ENCODE assay signal across 9 cellular contexts in genomic region chr2:10790228-10790973, GRCh38. TPM values are rescaled to one million over a fixed set of nuclear protein-coding genes. Genes with fewer than 3 reads are reported as not detected.
DNase-seq lines count a peak whose midpoint lies in the region; ATAC-seq, FAIRE-seq and TF ChIP-seq lines count a peak whose summit lies in the region.
"Had no signal": no experiment of that assay in that cellular context is flagged by ENCODE, and none has a peak within 500 bp of the region (broad histone marks: within the 10 kb centered on the region; RNA-seq: fewer than 3 reads in every experiment).

No MANE protein-coding gene starts in this region.

- 7% methylated on average over 6 of the region's 6 CpGs for WGBS in GM12878 (ENCODE audit: insufficient coverage, insufficient replicate concordance, low lambda C conversion rate, missing lambda C conversion rate)
- 80 to 86% methylated on average over 6 of the region's 6 CpGs for WGBS in body of pancreas, 2 donors

- H3K36me3 ChIP-seq in CD8-positive, alpha-beta T cell (ENCODE audit: insufficient read depth, low read length): peaks cover 34% of the 10 kb centered on the region
- H3K36me3 ChIP-seq in GM12878 (ENCODE audit: control insufficient read depth in 2 of 2, insufficient read depth in 2 of 2, low read length in 1 of 2): peaks cover 16 to 57% of the 10 kb centered on the region in 2 experiments
- H3K36me3 ChIP-seq in body of pancreas (replicated peaks in 1 of 2; ENCODE audit: insufficient read depth in 1 of 2, low read depth in 2 of 2): peaks cover 5 to 47% of the 10 kb centered on the region in 2 donors

- in situ Hi-C loops in GM12878 (cut with MboI): no loop called here

- POLR2A ChIA-PET in CD8-positive, alpha-beta T cell (lab: Charles Lee): no interaction called here
- POLR2A ChIA-PET in GM12878 (lab: Charles Lee): interaction anchor here (0.9 to 2.2 kb wide), 3 partner anchors 8 to 24 kb away, joined by 3 to 7 read pairs (median 4); partner anchors contain the start of gene PDIA6

- RAD21 ChIA-PET in GM12878 (lab: Charles Lee; ENCODE audit: unreplicated experiment): interaction anchor here (1.2 to 1.3 kb wide), 3 partner anchors 8 to 42 kb away, joined by 3 to 4 read pairs (median 3); no protein-coding TSS in a partner anchor

- TF ChIP-seq RAD21 in GM12878 (IDR thresholded peaks at IDR 0.05; ENCODE audit: insufficient read depth, low read depth, low read length): no peak

- DNase-seq in CD8-positive, alpha-beta T cell: no peak
- DNase-seq in GM12878 (ENCODE audit: low read depth, low spot score) (no peak), NCI-H2107 treated with DMSO at 0.1 percent for 48 hours (lab: John Stamatoyannopoulos, UW; ENCODE audit: unreplicated experiment) (no peak), body of pancreas (no peak), NCI-H146 treated with DMSO at 0.1 percent for 48 hours (lab: John Stamatoyannopoulos, UW; ENCODE audit: unreplicated experiment) (no peak)
- DNase-seq: SHP77 treated with DMSO at 0.1 percent for 48 hours had no signal

- peak; percentile 83 for FAIRE-seq in GM12878 (lab: Jason Lieb, UNC)

- peak overlapping the region; percentile 2; the same call in 1 of the 2 replicates for H2AFZ ChIP-seq in GM12878 (ENCODE audit: control insufficient read depth, low read depth, low read length)

- ATAC-seq in CD8-positive, alpha-beta T cell: peak; percentile 84
- ATAC-seq in GM19328 (IDR thresholded peaks at IDR 0.05; ENCODE audit: unreplicated experiment) (peak; percentile 87), HG03097 (IDR thresholded peaks at IDR 0.05; ENCODE audit: low FRiP score, unreplicated experiment) (peak; percentile 57), GM12878 (peak; percentile 86), HG02973 (IDR thresholded peaks at IDR 0.05; ENCODE audit: unreplicated experiment) (no peak), body of pancreas (no peak)

- H3K36me3 Mint-ChIP-seq in CD8-positive, alpha-beta T cell: peaks cover 88% of the 10 kb centered on the region

- no peak overlapping the region for H3K4me3 ChIP-seq in CD8-positive, alpha-beta T cell (ENCODE audit: low read depth, low read length)
- H3K4me3 ChIP-seq in GM12878 (no peak overlapping the region; the same call in 1 of the 2 replicates), body of pancreas (no peak overlapping the region)

- intact Hi-C loops in CD8-positive, alpha-beta T cell (cut with DNase I, micrococcal nuclease): no loop called here
- intact Hi-C loops in GM12878 (cut with micrococcal nuclease; ENCODE audit: unreplicated experiment): no loop called here
- intact Hi-C loops in body of pancreas (cut with DNase I): no loop called here

- H3K27ac ChIP-seq in CD8-positive, alpha-beta T cell (ENCODE audit: low read depth, low read length): no peak overlapping the region
- H3K27ac ChIP-seq in GM12878 (ENCODE audit: control insufficient read depth, insufficient read depth) (peak overlapping the region; percentile 65; the same call in 1 of the 2 replicates), body of pancreas (no peak overlapping the region)

- H3K27me3 ChIP-seq in CD8-positive, alpha-beta T cell (ENCODE audit: insufficient read depth, low read length): no peaks in the 10 kb centered on the region
- H3K27me3 ChIP-seq in GM12878 (replicated peaks in 1 of 2; ENCODE audit: control insufficient read depth in 2 of 2, insufficient read depth in 2 of 2, low read length in 1 of 2): no peaks in the 10 kb centered on the region
- no peaks in the 10 kb centered on the region for H3K27me3 ChIP-seq in body of pancreas

- BruUV-seq in GM12878 (replicated peaks; lab: Mats Ljungman, UMichigan): no TSS peak

- peaks cover 4% of the 10 kb centered on the region for H3K79me2 ChIP-seq in GM12878 (ENCODE audit: control insufficient read depth, insufficient read depth, low read length)

- 0 out of 2 replicates have a peak, but pooled peaks cover 4% of the 10 kb centered on the region for H4K20me1 ChIP-seq in GM12878 (ENCODE audit: control insufficient read depth, insufficient read depth)

- no peaks in the 10 kb centered on the region for H3K27me3 Mint-ChIP-seq in CD8-positive, alpha-beta T cell (ENCODE audit: low read depth)

- H3K27ac Mint-ChIP-seq in CD8-positive, alpha-beta T cell: peak overlapping the region; percentile 91

- no peaks in the 10 kb centered on the region for H3K9me3 Mint-ChIP-seq in CD8-positive, alpha-beta T cell

- TF ChIP-seq POLR2A in GM12878 (IDR thresholded peaks at IDR 0.05; ENCODE audit: low read depth, low read length) (no peak), body of pancreas (IDR thresholded peaks at IDR 0.05) (no peak)

- H3K4me1 Mint-ChIP-seq in CD8-positive, alpha-beta T cell (ENCODE audit: low read depth): peaks cover 20% of the 10 kb centered on the region

- TF ChIP-seq CTCF in CD8-positive, alpha-beta T cell (IDR thresholded peaks at IDR 0.05): no peak
- TF ChIP-seq CTCF in GM12878 (IDR thresholded peaks at IDR 0.05 in 2 of 3, conservative IDR thresholded peaks at IDR 0.05 in 1 of 3; ENCODE audit: control insufficient read depth in 2 of 3, extremely low read depth in 1 of 3, insufficient read depth in 1 of 3, low read depth in 3 of 3, low read length in 3 of 3) (no peak), body of pancreas (IDR thresholded peaks at IDR 0.05) (no peak)

- TF ChIP-seq EP300 in GM12878 (IDR thresholded peaks at IDR 0.05; ENCODE audit: borderline replicate concordance in 1 of 2, control insufficient read depth in 1 of 2, low read depth in 2 of 2, low read length in 2 of 2): no peak

- H3K9me3 ChIP-seq in CD8-positive, alpha-beta T cell (ENCODE audit: low read length): no peaks in the 10 kb centered on the region
- no peaks in the 10 kb centered on the region for H3K9me3 ChIP-seq in GM12878 (replicated peaks; ENCODE audit: control insufficient read depth, insufficient read depth, low read length)
- H3K9me3 ChIP-seq in body of pancreas: no peaks in the 10 kb centered on the region

- no peaks in the 10 kb centered on the region for H3K4me1 ChIP-seq in CD8-positive, alpha-beta T cell (ENCODE audit: insufficient read depth, low read length)
- H3K4me1 ChIP-seq in GM12878 (ENCODE audit: control insufficient read depth, insufficient read depth, low read length) (peaks cover 28% of the 10 kb centered on the region), body of pancreas (no peaks in the 10 kb centered on the region)

- peak overlapping the region; percentile 76 for H3K4me2 ChIP-seq in GM12878 (ENCODE audit: control insufficient read depth, insufficient read depth)

- peak overlapping the region; percentile 71 for H3K4me3 Mint-ChIP-seq in CD8-positive, alpha-beta T cell

- H3K9ac ChIP-seq in GM12878 (ENCODE audit: control insufficient read depth, insufficient read depth, low read length): no peak overlapping the region

- SMC1A ChIA-PET in GM12878 (lab: Charles Lee; ENCODE audit: uncharacterized antibody, unreplicated experiment): interaction anchor here (0.6 to 1.6 kb wide), 2 partner anchors 46 to 93 kb away, joined by 3 read pairs; no protein-coding TSS in a partner anchor

- CTCF ChIA-PET in CD8-positive, alpha-beta T cell (lab: Charles Lee): interaction anchor here (1.1 to 1.2 kb wide), 2 partner anchors 9 to 42 kb away, joined by 4 to 5 read pairs; no protein-coding TSS in a partner anchor
- CTCF ChIA-PET in GM12878 (lab: Yijun Ruan, JAX): interaction anchor here (1.3 to 2.1 kb wide), 3 partner anchors 10 to 18 kb away, joined by 3 to 7 read pairs (median 5); no protein-coding TSS in a partner anchor

TF ChIP-seq in GM12878, 131 proteins besides CTCF, POLR2A, EP300 and RAD21 (continues in another document):
- peak; percentile 6; the same call in 1 of the 2 replicates for TF ChIP-seq RUNX3 (IDR thresholded peaks at IDR 0.05; ENCODE audit: low read length)
- TF ChIP-seq PKNOX1 (IDR thresholded peaks at IDR 0.05): peak; percentile 50; the same call in 1 of the 2 replicates
- TF ChIP-seq TAF1 (IDR thresholded peaks at IDR 0.05; ENCODE audit: borderline replicate concordance, low read depth, low read length): no peak
- TF ChIP-seq, protein P1, sequence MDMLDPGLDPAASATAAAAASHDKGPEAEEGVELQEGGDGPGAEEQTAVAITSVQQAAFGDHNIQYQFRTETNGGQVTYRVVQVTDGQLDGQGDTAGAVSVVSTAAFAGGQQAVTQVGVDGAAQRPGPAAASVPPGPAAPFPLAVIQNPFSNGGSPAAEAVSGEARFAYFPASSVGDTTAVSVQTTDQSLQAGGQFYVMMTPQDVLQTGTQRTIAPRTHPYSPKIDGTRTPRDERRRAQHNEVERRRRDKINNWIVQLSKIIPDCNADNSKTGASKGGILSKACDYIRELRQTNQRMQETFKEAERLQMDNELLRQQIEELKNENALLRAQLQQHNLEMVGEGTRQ (IDR thresholded peaks at IDR 0.05; ENCODE audit: borderline replicate concordance, low read depth, low read length): no peak
- no peak for TF ChIP-seq NBN (IDR thresholded peaks at IDR 0.05)

RNA-seq across cellular contexts. Expression of gene PDIA6, which starts 22.2 kb away (rescaled TPM):
- total RNA-seq in CD8-positive, alpha-beta T cell: 10 to 100 TPM; 24.4 to 24.8 TPM
- 103 and 104 TPM in 2 replicates for total RNA-seq in GM12878 (2013; cell fraction: nucleolus; rRNA removed)
- 157 and 186 TPM in 2 replicates for total RNA-seq in GM12878 (2014; rRNA removed)
- total RNA-seq in GM12878 (2014; rRNA removed; fragmentation: Illumina TruSeq; extraction: Trizol): 214 and 240 TPM in 2 replicates
- total RNA-seq in GM12878 (2021): 173 and 178 TPM in 2 replicates
- polyA plus RNA-seq in GM12878 (2011; ENCODE audit: low read depth): 149 TPM
- polyA plus RNA-seq in GM12878 (2011; rRNA removed): 185 and 251 TPM in 2 replicates
- 114 and 120 TPM in 2 replicates for polyA plus RNA-seq in GM12878 (2011; cell fraction: cytosol; rRNA removed)
- 70.3 and 71.0 TPM in 2 replicates for polyA plus RNA-seq in GM12878 (2011; cell fraction: nucleus; rRNA removed)
- polyA plus RNA-seq in GM12878 (2012): 174 and 175 TPM in 2 replicates
- 233 and 243 TPM in 2 replicates for polyA plus RNA-seq in GM12878 (2014; fragmentation: Illumina TruSeq; extraction: Trizol)
- polyA plus RNA-seq in GM12878 (2014; fragmentation: Nextera tagmentation; extraction: Ambion mirVana): 100 to 1,000 TPM; 180 to 234 TPM
- 148 and 150 TPM in 2 replicates for polyA plus RNA-seq in GM12878 (2014; rRNA removed)
- polyA plus RNA-seq in GM12878 (2016; fragmentation: Nextera tagmentation; extraction: Ambion mirVana): 100 to 1,000 TPM; 520 to 526 TPM
- polyA minus RNA-seq in GM12878 (2011; rRNA and poly(A)+ RNA removed): 108 and 113 TPM in 2 replicates
- polyA minus RNA-seq in GM12878 (2011; cell fraction: cytosol; rRNA and poly(A)+ RNA removed): 43.3 and 47.8 TPM in 2 replicates
- polyA minus RNA-seq in GM12878 (2011; cell fraction: nucleus; rRNA and poly(A)+ RNA removed): 14.0 and 20.5 TPM in 2 replicates
- 100 to 1,000 TPM; 113 to 141 TPM for total RNA-seq in body of pancreas

Comparison
In these comparisons a context has a peak if more than half of its experiments do, and no peak if none do; other contexts are left out.
1. ATAC-seq: peak in CD8-positive, alpha-beta T cell (single experiment), GM19328 (single experiment), HG03097 (single experiment) and GM12878 (single experiment); none in HG02973 (single experiment) and body of pancreas (single experiment).
2. RNA of gene PDIA6, which starts 22.2 kb away (total RNA-seq): 103 to 240 TPM in GM12878 and 113 to 141 TPM in body of pancreas; 24.4 to 24.8 TPM in CD8-positive, alpha-beta T cell; every median in the first group is over 4 times any median in the second.